In the genomic region with DNA sequence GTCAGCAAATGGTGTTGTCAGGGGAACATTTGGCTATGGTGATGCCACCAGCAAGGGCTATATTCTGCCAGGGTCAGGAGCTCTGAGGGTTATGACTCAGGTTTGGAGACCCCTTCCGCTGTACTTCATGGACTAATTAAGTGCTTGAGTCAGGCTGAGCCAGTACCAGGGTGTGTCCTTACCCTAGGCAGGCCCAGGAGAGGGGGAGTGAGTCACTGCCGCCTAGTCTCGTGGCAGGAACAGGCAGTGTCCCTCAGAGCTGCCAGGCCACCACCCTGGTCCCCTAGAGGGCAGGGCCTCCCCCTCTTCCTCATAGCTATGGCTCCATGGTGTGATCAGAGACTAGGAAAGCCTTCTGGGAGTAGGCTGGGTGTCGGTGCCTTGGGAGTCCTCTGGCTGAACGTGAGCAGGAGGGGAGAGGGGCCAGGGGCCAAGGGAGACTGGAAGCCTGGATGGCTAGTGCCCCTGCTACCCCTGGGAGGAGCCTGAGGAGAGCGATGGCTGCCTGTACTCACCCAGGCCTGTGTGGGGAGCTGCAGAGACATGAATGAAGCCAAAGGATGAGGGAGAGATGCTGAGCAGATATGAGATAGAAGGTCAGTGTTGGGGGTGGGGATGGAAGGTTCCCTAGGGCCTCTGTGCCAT, we compare ENCODE assay signal across 6 cellular contexts. TPM values are rescaled to one million over a fixed set of nuclear protein-coding genes. Genes with fewer than 3 reads are reported as not detected.
DNase-seq lines count a peak whose midpoint lies in the region; ATAC-seq lines count a peak whose summit lies in the region.

No MANE protein-coding gene starts in this region.

- H3K4me3 Mint-ChIP-seq in activated naive CD8-positive, alpha-beta T cell = peak overlapping the region; percentile 23
- no peak overlapping the region for H3K4me3 Mint-ChIP-seq in activated naive CD8-positive, alpha-beta T cell treated with anti-CD3 and anti-CD28 coated beads for 36 hours
- H3K4me3 Mint-ChIP-seq in activated T-helper 1 cell treated with anti-CD3 and anti-CD28 coated beads, Interleukin-12 subunit alpha, Interleukin-12 subunit beta, Interleukin-2, Interleukin-4 antibody, amounts not matched to agents 30 ng/mL and 10 ng/mL and 1 ng/mL, durations not matched to agents 14 hours and 24 hours and 36 hours = peak overlapping the region; percentile 37

- WGBS in mesodermal cell (ENCODE audit: insufficient coverage in 2 of 2), 2 experiments = 41 to 62% methylated on average over 4 to 5 of the region's 6 CpGs

- no peaks in the 10 kb centered on the region for H3K27me3 Mint-ChIP-seq in activated naive CD8-positive, alpha-beta T cell
- no peaks in the 10 kb centered on the region for H3K27me3 Mint-ChIP-seq in activated naive CD8-positive, alpha-beta T cell treated with anti-CD3 and anti-CD28 coated beads for 36 hours
- peaks cover 1% of the 10 kb centered on the region for H3K27me3 Mint-ChIP-seq in activated T-helper 1 cell treated with anti-CD3 and anti-CD28 coated beads, Interleukin-12 subunit alpha, Interleukin-12 subunit beta, Interleukin-2, Interleukin-4 antibody, amounts not matched to agents 30 ng/mL and 10 ng/mL and 1 ng/mL, durations not matched to agents 14 hours and 24 hours and 36 hours (ENCODE audit: insufficient read depth)

- peak overlapping the region; percentile 84 for H3K27ac Mint-ChIP-seq in activated naive CD8-positive, alpha-beta T cell
- H3K27ac Mint-ChIP-seq in activated naive CD8-positive, alpha-beta T cell treated with anti-CD3 and anti-CD28 coated beads for 36 hours = no peak overlapping the region
- peak overlapping the region; percentile 72 for H3K27ac Mint-ChIP-seq in activated T-helper 1 cell treated with anti-CD3 and anti-CD28 coated beads, Interleukin-12 subunit alpha, Interleukin-12 subunit beta, Interleukin-2, Interleukin-4 antibody, amounts not matched to agents 30 ng/mL and 10 ng/mL and 1 ng/mL, durations not matched to agents 14 hours and 24 hours and 36 hours

- peaks cover 2% of the 10 kb centered on the region for H3K36me3 Mint-ChIP-seq in activated naive CD8-positive, alpha-beta T cell
- peaks cover 44% of the 10 kb centered on the region for H3K36me3 Mint-ChIP-seq in activated naive CD8-positive, alpha-beta T cell treated with anti-CD3 and anti-CD28 coated beads for 36 hours
- H3K36me3 Mint-ChIP-seq in activated T-helper 1 cell treated with anti-CD3 and anti-CD28 coated beads, Interleukin-12 subunit alpha, Interleukin-12 subunit beta, Interleukin-2, Interleukin-4 antibody, amounts not matched to agents 30 ng/mL and 10 ng/mL and 1 ng/mL, durations not matched to agents 14 hours and 24 hours and 36 hours (ENCODE audit: low read depth) = peaks cover 46% of the 10 kb centered on the region

- no peaks in the 10 kb centered on the region for H3K36me3 ChIP-seq in mesodermal cell (ENCODE audit: control insufficient read depth, insufficient read depth, low read length)

- H3K4me3 ChIP-seq in mesodermal cell (ENCODE audit: extremely low read depth, insufficient read depth, low read length, poor library complexity, severe bottlenecking) = no peak overlapping the region

- intact Hi-C loops in activated T-helper 1 cell treated with anti-CD3 and anti-CD28 coated beads, Interleukin-12 subunit alpha, Interleukin-12 subunit beta, Interleukin-2, Interleukin-4 antibody, amounts not matched to agents 30 ng/mL and 10 ng/mL and 1 ng/mL, durations not matched to agents 14 hours and 24 hours and 36 hours (cut with micrococcal nuclease) = no loop called here

- ATAC-seq in HG02798 (IDR thresholded peaks at IDR 0.05; ENCODE audit: poor library complexity, unreplicated experiment) (no peak), GM21526 (IDR thresholded peaks at IDR 0.05; ENCODE audit: low FRiP score, unreplicated experiment) (no peak)

- H3K27ac ChIP-seq in mesodermal cell (ENCODE audit: low read depth, low read length, severe bottlenecking) = peak overlapping the region; percentile 36

- peaks cover 19% of the 10 kb centered on the region for H3K4me1 ChIP-seq in mesodermal cell (ENCODE audit: control insufficient read depth, insufficient read depth, low read length, poor library complexity, severe bottlenecking)

- H3K9me3 Mint-ChIP-seq in activated naive CD8-positive, alpha-beta T cell (ENCODE audit: low read depth) = no peaks in the 10 kb centered on the region
- no peaks in the 10 kb centered on the region for H3K9me3 Mint-ChIP-seq in activated naive CD8-positive, alpha-beta T cell treated with anti-CD3 and anti-CD28 coated beads for 36 hours
- no peaks in the 10 kb centered on the region for H3K9me3 Mint-ChIP-seq in activated T-helper 1 cell treated with anti-CD3 and anti-CD28 coated beads, Interleukin-12 subunit alpha, Interleukin-12 subunit beta, Interleukin-2, Interleukin-4 antibody, amounts not matched to agents 30 ng/mL and 10 ng/mL and 1 ng/mL, durations not matched to agents 14 hours and 24 hours and 36 hours

- H3K9me3 ChIP-seq in mesodermal cell (ENCODE audit: control insufficient read depth, low read length) = no peaks in the 10 kb centered on the region

- H3K4me1 Mint-ChIP-seq in activated naive CD8-positive, alpha-beta T cell (ENCODE audit: low read depth) = peaks cover 93% of the 10 kb centered on the region
- peaks cover 87% of the 10 kb centered on the region for H3K4me1 Mint-ChIP-seq in activated naive CD8-positive, alpha-beta T cell treated with anti-CD3 and anti-CD28 coated beads for 36 hours
- peaks cover 96% of the 10 kb centered on the region for H3K4me1 Mint-ChIP-seq in activated T-helper 1 cell treated with anti-CD3 and anti-CD28 coated beads, Interleukin-12 subunit alpha, Interleukin-12 subunit beta, Interleukin-2, Interleukin-4 antibody, amounts not matched to agents 30 ng/mL and 10 ng/mL and 1 ng/mL, durations not matched to agents 14 hours and 24 hours and 36 hours (ENCODE audit: low read depth)

- no peak for DNase-seq in activated naive CD8-positive, alpha-beta T cell treated with anti-CD3 and anti-CD28 coated beads for 36 hours
- DNase-seq in activated T-helper 1 cell treated with anti-CD3 and anti-CD28 coated beads, Interleukin-12 subunit alpha, Interleukin-12 subunit beta, Interleukin-2, Interleukin-4 antibody, amounts not matched to agents 30 ng/mL and 10 ng/mL and 1 ng/mL, durations not matched to agents 14 hours and 24 hours and 36 hours (ENCODE audit: low spot score) = no peak

RNA-seq across cellular contexts. Expression of a gene that starts 10.6 kb away (rescaled TPM):
- 100 to 1,000 TPM; 166 to 171 TPM for total RNA-seq in activated naive CD8-positive, alpha-beta T cell treated with anti-CD3 and anti-CD28 coated beads for 36 hours
- 191 and 201 TPM in 2 replicates for total RNA-seq in activated T-helper 1 cell treated with anti-CD3 and anti-CD28 coated beads, Interleukin-12 subunit alpha, Interleukin-12 subunit beta, Interleukin-2, Interleukin-4 antibody, amounts not matched to agents 30 ng/mL and 10 ng/mL and 1 ng/mL, durations not matched to agents 14 hours and 24 hours and 36 hours
- 19.4 TPM for polyA plus RNA-seq in mesodermal cell (2013, experiment 1 of 2)
- 19.2 TPM for polyA plus RNA-seq in mesodermal cell (2013, experiment 2 of 2)

RNA-seq across cellular contexts. Expression of a gene that starts 16.0 kb away (rescaled TPM):
- total RNA-seq in activated naive CD8-positive, alpha-beta T cell treated with anti-CD3 and anti-CD28 coated beads for 36 hours = 100 to 1,000 TPM; 192 to 193 TPM
- 334 and 341 TPM in 2 replicates for total RNA-seq in activated T-helper 1 cell treated with anti-CD3 and anti-CD28 coated beads, Interleukin-12 subunit alpha, Interleukin-12 subunit beta, Interleukin-2, Interleukin-4 antibody, amounts not matched to agents 30 ng/mL and 10 ng/mL and 1 ng/mL, durations not matched to agents 14 hours and 24 hours and 36 hours
- polyA plus RNA-seq in mesodermal cell (2013, experiment 1 of 2) = 4.3 TPM
- 3.9 TPM for polyA plus RNA-seq in mesodermal cell (2013, experiment 2 of 2)

RNA-seq across cellular contexts. Expression of a gene that starts 47.2 kb away (rescaled TPM):
- total RNA-seq in activated naive CD8-positive, alpha-beta T cell treated with anti-CD3 and anti-CD28 coated beads for 36 hours = 1 to 10 TPM; 1.9 to 2.1 TPM
- total RNA-seq in activated T-helper 1 cell treated with anti-CD3 and anti-CD28 coated beads, Interleukin-12 subunit alpha, Interleukin-12 subunit beta, Interleukin-2, Interleukin-4 antibody, amounts not matched to agents 30 ng/mL and 10 ng/mL and 1 ng/mL, durations not matched to agents 14 hours and 24 hours and 36 hours = 1.5 and 1.6 TPM in 2 replicates
- polyA plus RNA-seq in mesodermal cell (2013, experiment 1 of 2) = 0.44 TPM
- 0.46 TPM for polyA plus RNA-seq in mesodermal cell (2013, experiment 2 of 2)

RNA-seq across cellular contexts. Expression of a gene that starts 58.2 kb away (rescaled TPM):
- 10 to 100 TPM; 59.8 to 64.7 TPM for total RNA-seq in activated naive CD8-positive, alpha-beta T cell treated with anti-CD3 and anti-CD28 coated beads for 36 hours
- 54.1 and 58.0 TPM in 2 replicates for total RNA-seq in activated T-helper 1 cell treated with anti-CD3 and anti-CD28 coated beads, Interleukin-12 subunit alpha, Interleukin-12 subunit beta, Interleukin-2, Interleukin-4 antibody, amounts not matched to agents 30 ng/mL and 10 ng/mL and 1 ng/mL, durations not matched to agents 14 hours and 24 hours and 36 hours
- polyA plus RNA-seq in mesodermal cell (2013, experiment 1 of 2) = 22.7 TPM
- polyA plus RNA-seq in mesodermal cell (2013, experiment 2 of 2) = 14.3 TPM

RNA-seq across cellular contexts. Expression of a gene that starts 60.0 kb away (rescaled TPM):
- 10 to 100 TPM; 15.9 to 17.1 TPM for total RNA-seq in activated naive CD8-positive, alpha-beta T cell treated with anti-CD3 and anti-CD28 coated beads for 36 hours
- total RNA-seq in activated T-helper 1 cell treated with anti-CD3 and anti-CD28 coated beads, Interleukin-12 subunit alpha, Interleukin-12 subunit beta, Interleukin-2, Interleukin-4 antibody, amounts not matched to agents 30 ng/mL and 10 ng/mL and 1 ng/mL, durations not matched to agents 14 hours and 24 hours and 36 hours = 21.5 and 21.9 TPM in 2 replicates
- polyA plus RNA-seq in mesodermal cell (2013, experiment 1 of 2) = 12.3 TPM
- polyA plus RNA-seq in mesodermal cell (2013, experiment 2 of 2) = 10.0 TPM
